Comparison of ENCODE assay signal across 8 cellular contexts in genomic region chr20:1326031-1326930, GRCh38. TPM values are rescaled to one million over a fixed set of nuclear protein-coding genes. Genes with fewer than 3 reads are reported as not detected.
DNase-seq lines count a peak whose midpoint lies in the region; ATAC-seq and TF ChIP-seq lines count a peak whose summit lies in the region.

No MANE protein-coding gene starts in this region.

- no peak for TF ChIP-seq CTCF in HL-60 (IDR thresholded peaks at IDR 0.05; ENCODE audit: insufficient read depth, low read length)
- no peak for TF ChIP-seq CTCF in body of pancreas (IDR thresholded peaks at IDR 0.05)
- no peak for TF ChIP-seq CTCF in tibial artery (IDR thresholded peaks at IDR 0.05)

- ATAC-seq in body of pancreas (no peak), left lobe of liver (no peak), GM18909 (IDR thresholded peaks at IDR 0.05; ENCODE audit: poor library complexity, unreplicated experiment) (no peak), esophagus mucosa (no peak)

- H3K4me3 ChIP-seq in HL-60 (replicated peaks; ENCODE audit: insufficient read depth, low read length) (peak overlapping the region; percentile 67), body of pancreas (peak overlapping the region; percentile 40 to 55), tibial artery (peak overlapping the region; percentile 72 to 92)

- TF ChIP-seq POLR2A in body of pancreas (IDR thresholded peaks at IDR 0.05), result no peak

- intact Hi-C loops in body of pancreas (cut with DNase I) (no loop called here), tibial artery (cut with DNase I; ENCODE audit: low total_unique reads) (no loop called here)

- H3K27me3 ChIP-seq in HL-60 (ENCODE audit: insufficient read depth, poor library complexity, severe bottlenecking), result no peaks in the 10 kb centered on the region
- no peaks in the 10 kb centered on the region for H3K27me3 ChIP-seq in body of pancreas
- no peaks in the 10 kb centered on the region for H3K27me3 ChIP-seq in tibial artery

- H3K9me3 ChIP-seq in body of pancreas (no peaks in the 10 kb centered on the region), tibial artery (no peaks in the 10 kb centered on the region)

- H3K27ac ChIP-seq in HL-60 (replicated peaks) (peak overlapping the region; percentile 95), body of pancreas (peak overlapping the region; percentile 88 to 95 (median 92)), tibial artery (peak overlapping the region; percentile 95 to 98)

- H3K36me3 ChIP-seq in body of pancreas (replicated peaks in 1 of 2; ENCODE audit: insufficient read depth in 1 of 2, low read depth in 2 of 2) (no peaks in the 10 kb centered on the region), tibial artery (no peaks in the 10 kb centered on the region)

- no peak for DNase-seq in HL-60 (ENCODE audit: low read depth in 1 of 2, low spot score in 1 of 2)
- DNase-seq in body of pancreas, result peak; percentile 0 to 30 (median 15)
- peak; percentile 28 for DNase-seq in left lobe of liver (ENCODE audit: low spot score)
- DNase-seq in tibial artery, result peak; percentile 17 to 41
- DNase-seq in NCI-H446 (lab: John Stamatoyannopoulos, UW), result no peak
- no peak for DNase-seq in stimulated activated CD4-positive, alpha-beta T cell treated with anti-CD3 and anti-CD28 coated beads, Interleukin-2, amount 100 ng/mL, for 24 hours

- 27 to 30% methylated on average over 9 to 10 of the region's 10 CpGs for WGBS in body of pancreas, 2 donors

- H3K4me1 ChIP-seq in body of pancreas (peaks cover 59% of the 10 kb centered on the region), tibial artery (peaks cover 0 to 40% (median 22%) of the 10 kb centered on the region in 4 donors)

RNA-seq across cellular contexts. Expression of gene SDCBP2, which starts 2.7 kb away (rescaled TPM):
- 10 to 100 TPM; 14.8 to 20.0 TPM for total RNA-seq in body of pancreas
- 6.4 TPM for total RNA-seq in left lobe of liver
- total RNA-seq in esophagus mucosa, result 107 TPM

Comparison
In these comparisons a context has a peak if more than half of its experiments do, and no peak if none do; other contexts are left out.
1. DNase-seq: peak in body of pancreas (4 of 4), left lobe of liver (single experiment) and tibial artery (2 of 2); none in HL-60 (0 of 2), NCI-H446 (0 of 2) and stimulated activated CD4-positive, alpha-beta T cell treated with anti-CD3 and anti-CD28 coated beads, Interleukin-2, amount 100 ng/mL, for 24 hours (0 of 2).
2. Peak in every context shown above with its lines, with median percentiles within 50 percentile points of each other: H3K27ac ChIP-seq and H3K4me3 ChIP-seq.